In the genomic region with DNA sequence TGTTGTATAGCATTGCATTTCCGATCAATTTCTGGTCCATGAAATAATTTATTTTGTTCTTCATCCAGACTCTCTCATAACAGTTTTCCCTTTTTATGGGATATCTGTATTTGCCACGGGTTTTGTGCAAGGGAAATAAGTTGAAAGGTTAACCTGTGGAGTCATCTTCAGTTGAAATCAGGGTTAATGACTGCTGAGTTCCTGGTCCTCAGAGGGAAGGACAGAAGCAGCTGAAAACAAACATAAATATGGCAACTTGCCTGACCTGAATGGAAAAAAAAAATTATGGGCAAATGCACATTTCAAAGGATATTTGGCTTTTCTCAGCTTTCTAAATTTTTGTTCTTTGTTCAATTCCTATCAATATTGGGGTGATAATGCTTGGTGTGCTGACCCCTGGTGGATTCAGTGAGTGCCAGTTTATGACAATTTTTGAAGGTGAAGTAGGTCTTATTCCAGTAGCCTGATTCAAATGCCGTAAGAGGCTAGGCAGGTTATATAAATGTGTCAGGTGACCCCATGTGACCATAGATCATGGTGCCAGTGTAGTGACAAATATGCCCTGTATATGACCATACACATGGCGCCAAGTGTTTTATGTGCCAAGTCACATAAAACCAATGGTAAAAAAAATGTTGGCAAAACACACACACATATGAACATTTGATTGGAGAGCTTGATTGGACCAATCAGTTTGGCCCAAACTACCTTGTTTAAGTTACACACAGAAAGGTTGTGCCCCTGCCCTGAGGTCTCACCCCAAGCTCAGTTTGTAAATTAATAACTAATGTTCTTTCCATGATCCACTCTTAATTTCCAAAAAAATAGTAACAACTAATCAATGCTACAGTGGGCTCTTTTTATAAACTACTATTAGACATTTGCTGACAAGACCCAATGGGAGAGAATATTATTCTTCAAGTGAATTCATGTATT, we compare ENCODE assay signal across 8 cellular contexts. TPM values are rescaled to one million over a fixed set of nuclear protein-coding genes. Genes with fewer than 3 reads are reported as not detected.
DNase-seq lines count a peak whose midpoint lies in the region; ATAC-seq and TF ChIP-seq lines count a peak whose summit lies in the region.

No MANE protein-coding gene starts in this region.

- H3K4me1 Mint-ChIP-seq in activated CD8-positive, alpha-beta T cell treated with anti-CD3 and anti-CD28 coated beads, Interleukin-2, amount 10 ng/mL, durations not matched to agents 7 days and 5 days (ENCODE audit: low read depth), result no peaks in the 10 kb centered on the region
- H3K4me1 Mint-ChIP-seq in T-helper 2 cell treated with Interferon-gamma antibody and Interleukin-4, amounts not matched to agents 5 μg/mL and 100 μg/mL, for 36 hours (ENCODE audit: low read depth), result no peaks in the 10 kb centered on the region

- no peak for TF ChIP-seq POLR2A in lower leg skin (IDR thresholded peaks at IDR 0.05)

- TF ChIP-seq CTCF in lower leg skin (IDR thresholded peaks at IDR 0.05), result no peak

- CTCF ChIA-PET in activated CD8-positive, alpha-beta T cell treated with anti-CD3 and anti-CD28 coated beads, Interleukin-2, amount 10 ng/mL, durations not matched to agents 7 days and 5 days (lab: Charles Lee), result interaction anchor here (1.0 to 2.5 kb wide), 7 partner anchors 9 to 200 kb away, joined by 3 to 7 read pairs (median 7); no protein-coding TSS in a partner anchor

- no peak overlapping the region for H3K4me3 Mint-ChIP-seq in activated CD8-positive, alpha-beta T cell treated with anti-CD3 and anti-CD28 coated beads, Interleukin-2, amount 10 ng/mL, durations not matched to agents 7 days and 5 days
- no peak overlapping the region for H3K4me3 Mint-ChIP-seq in T-helper 2 cell treated with Interferon-gamma antibody and Interleukin-4, amounts not matched to agents 5 μg/mL and 100 μg/mL, for 36 hours

- POLR2A ChIA-PET in activated CD8-positive, alpha-beta T cell treated with anti-CD3 and anti-CD28 coated beads, Interleukin-2, amount 10 ng/mL, durations not matched to agents 7 days and 5 days (lab: Charles Lee), result no interaction called here

- no peaks in the 10 kb centered on the region for H3K36me3 Mint-ChIP-seq in activated CD8-positive, alpha-beta T cell treated with anti-CD3 and anti-CD28 coated beads, Interleukin-2, amount 10 ng/mL, durations not matched to agents 7 days and 5 days (ENCODE audit: low read depth)
- peaks cover 2% of the 10 kb centered on the region for H3K36me3 Mint-ChIP-seq in T-helper 2 cell treated with Interferon-gamma antibody and Interleukin-4, amounts not matched to agents 5 μg/mL and 100 μg/mL, for 36 hours (ENCODE audit: low read depth)

- DNase-seq in GM03348 (ENCODE audit: low spot score) (peak; percentile 51), left kidney (ENCODE audit: low read depth, low spot score) (peak; percentile 24), NCI-H187 treated with DMSO at 0.1 percent for 48 hours (lab: John Stamatoyannopoulos, UW) (no peak), lower leg skin (ENCODE audit: low spot score in 2 of 2) (no peak)
- peak; percentile 23 for DNase-seq in activated CD8-positive, alpha-beta T cell treated with anti-CD3 and anti-CD28 coated beads, Interleukin-2, amount 10 ng/mL, durations not matched to agents 7 days and 5 days
- DNase-seq in T-helper 2 cell treated with Interferon-gamma antibody and Interleukin-4, amounts not matched to agents 5 μg/mL and 100 μg/mL, for 36 hours (ENCODE audit: low spot score), result no peak

- intact Hi-C loops in lower leg skin (cut with DNase I; ENCODE audit: low total_unique reads), result loop anchor here (10.0 kb wide), 1 partner anchor 95 kb away; no protein-coding TSS in a partner anchor

- H3K27me3 Mint-ChIP-seq in activated CD8-positive, alpha-beta T cell treated with anti-CD3 and anti-CD28 coated beads, Interleukin-2, amount 10 ng/mL, durations not matched to agents 7 days and 5 days (ENCODE audit: low read depth), result peaks cover 14% of the 10 kb centered on the region
- peaks cover 28% of the 10 kb centered on the region for H3K27me3 Mint-ChIP-seq in T-helper 2 cell treated with Interferon-gamma antibody and Interleukin-4, amounts not matched to agents 5 μg/mL and 100 μg/mL, for 36 hours (ENCODE audit: low read depth)

- H3K4me3 ChIP-seq in lower leg skin (ENCODE audit: low read depth, poor library complexity, severe bottlenecking), result no peak overlapping the region

- H3K9me3 Mint-ChIP-seq in activated CD8-positive, alpha-beta T cell treated with anti-CD3 and anti-CD28 coated beads, Interleukin-2, amount 10 ng/mL, durations not matched to agents 7 days and 5 days (ENCODE audit: insufficient read depth), result no peaks in the 10 kb centered on the region
- H3K9me3 Mint-ChIP-seq in T-helper 2 cell treated with Interferon-gamma antibody and Interleukin-4, amounts not matched to agents 5 μg/mL and 100 μg/mL, for 36 hours, result no peaks in the 10 kb centered on the region

- peak; percentile 74 for ATAC-seq in HG03175 (IDR thresholded peaks at IDR 0.05; ENCODE audit: unreplicated experiment)
- no peak for ATAC-seq in activated CD8-positive, alpha-beta T cell treated with anti-CD3 and anti-CD28 coated beads, Interleukin-2, amount 10 ng/mL, durations not matched to agents 7 days and 5 days
- no peak for ATAC-seq in HG03469 (IDR thresholded peaks at IDR 0.05; ENCODE audit: unreplicated experiment)

- no peak overlapping the region for H3K27ac Mint-ChIP-seq in activated CD8-positive, alpha-beta T cell treated with anti-CD3 and anti-CD28 coated beads, Interleukin-2, amount 10 ng/mL, durations not matched to agents 7 days and 5 days
- no peak overlapping the region for H3K27ac Mint-ChIP-seq in T-helper 2 cell treated with Interferon-gamma antibody and Interleukin-4, amounts not matched to agents 5 μg/mL and 100 μg/mL, for 36 hours

- WGBS in lower leg skin, 2 donors, result 39 to 41% methylated on average over 4 of the region's 4 CpGs

RNA-seq across cellular contexts. Expression of gene FAM124B, which starts 47.6 kb away (rescaled TPM):
- under 1 TPM; 0.16 to 0.21 TPM for total RNA-seq in activated CD8-positive, alpha-beta T cell treated with anti-CD3 and anti-CD28 coated beads, Interleukin-2, amount 10 ng/mL, durations not matched to agents 7 days and 5 days
- 1 to 10 TPM in 3 of 4 donors, under 1 TPM in 1; 0.55 to 3.9 (median 2.2) TPM for total RNA-seq in lower leg skin

Comparison
In these comparisons a context has a peak if more than half of its experiments do, and no peak if none do; other contexts are left out.
1. DNase-seq: peak in GM03348 (single experiment), activated CD8-positive, alpha-beta T cell treated with anti-CD3 and anti-CD28 coated beads, Interleukin-2, amount 10 ng/mL, durations not matched to agents 7 days and 5 days (single experiment) and left kidney (single experiment); none in NCI-H187 treated with DMSO at 0.1 percent for 48 hours (single experiment), T-helper 2 cell treated with Interferon-gamma antibody and Interleukin-4, amounts not matched to agents 5 μg/mL and 100 μg/mL, for 36 hours (single experiment) and lower leg skin (0 of 2).